ENCODE assay signal across 19 cellular contexts in the genomic region with DNA sequence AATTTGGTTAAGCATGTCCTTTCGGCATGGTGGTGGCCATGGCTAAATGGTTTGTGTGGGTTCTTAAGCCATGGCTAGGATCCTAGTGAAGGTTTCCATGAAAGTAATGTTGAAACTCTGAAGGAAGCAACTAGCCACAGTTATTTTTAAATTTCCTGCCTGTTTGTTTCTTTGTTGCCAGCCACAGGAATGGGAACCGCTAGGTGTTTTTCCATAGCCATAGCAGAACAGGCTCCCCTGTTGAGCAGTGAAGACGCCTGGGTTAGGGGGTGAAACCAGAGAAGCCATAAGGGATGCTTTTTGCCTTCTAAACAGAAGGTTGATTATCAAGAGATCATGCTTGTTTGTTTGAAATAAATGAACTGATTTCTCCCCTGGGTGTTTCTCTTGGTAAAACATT.
A peak's percentile ranks its signal among the peaks of the same experiment; 100 is the strongest.
DNase-seq lines count a peak whose midpoint lies in the region; ATAC-seq lines count a peak whose summit lies in the region.
"Had no signal": no experiment of that assay in that cellular context is flagged by ENCODE, and none has a peak within 500 bp of the region (broad histone marks: within the 10 kb centered on the region; RNA-seq: fewer than 3 reads in every experiment).

No MANE protein-coding gene starts in this region.

- no peaks in the 10 kb centered on the region for H3K27me3 ChIP-seq in iPS-20b (ENCODE audit: insufficient read depth, low read length)
- H3K27me3 ChIP-seq: BE2C, SJCRH30 had no signal

- no peak overlapping the region for H3K27ac ChIP-seq in iPS-20b (ENCODE audit: low read length)
- H3K27ac ChIP-seq: 22Rv1, SJCRH30 had no signal

- in situ Hi-C loops in SK-MEL-5 (cut with HindIII; ENCODE audit: low pct_unique_long_range_greater_than_20kb, low sequenced_read_pairs), result no loop called here
- in situ Hi-C loops in KBM-7 (cut with MboI; ENCODE audit: low pct_unique_long_range_greater_than_20kb, low sequenced_read_pairs), result no loop called here

- DNase-seq in NCI-H2171 treated with DMSO at 0.1 percent for 48 hours (lab: John Stamatoyannopoulos, UW), result peak; percentile 56
- DNase-seq in NCI-H2171 (lab: John Stamatoyannopoulos, UW), result no peak
- DNase-seq in SK-MEL-5 (ENCODE audit: low read depth, low spot score), result peak; percentile 37
- DNase-seq in sciatic nerve (ENCODE audit: low spot score), result no peak
- DNase-seq in midbrain (lab: John Stamatoyannopoulos, UW), result no peak
- DNase-seq in NCI-H2081 treated with DMSO at 0.1 percent for 48 hours (lab: John Stamatoyannopoulos, UW), result no peak
- DNase-seq in KBM-7, result no peak
- DNase-seq: BE2C; CD8-positive, alpha-beta memory T cell; DMS79; Kasumi-1; NCI-H1105; NCI-H1694; NCI-H2107; NCI-H774; PC-3; SJCRH30 had no signal

- H3K36me3 ChIP-seq in iPS-20b (ENCODE audit: insufficient read depth, low read depth, low read length), result no peaks in the 10 kb centered on the region
- H3K36me3 ChIP-seq: BE2C, SJCRH30 had no signal

- no peaks in the 10 kb centered on the region for H3K9me3 ChIP-seq in iPS-20b (ENCODE audit: insufficient read depth, low read depth, low read length)
- H3K9me3 ChIP-seq: BE2C, SJCRH30 had no signal

- peak; percentile 55 for ATAC-seq in sciatic nerve
- ATAC-seq: PC-3 had no signal

- H3K4me1 ChIP-seq in iPS-20b (ENCODE audit: insufficient read depth, low read length), result peaks cover 30% of the 10 kb centered on the region
- H3K4me1 ChIP-seq: BE2C had no signal

- no peak overlapping the region for H3K4me3 ChIP-seq in iPS-20b (ENCODE audit: low read length)
- H3K4me3 ChIP-seq: SJCRH30 had no signal

- H3K9ac ChIP-seq in iPS-20b (ENCODE audit: low read depth, low read length), result 0 out of 2 replicates have a peak overlapping the region, but pooled peaks have one; percentile 18

- intact Hi-C loops in sciatic nerve (cut with DNase I), result no loop called here

Comparison
In these comparisons a context has a peak if more than half of its experiments do, and no peak if none do; other contexts are left out.
1. DNase-seq: peak in NCI-H2171 treated with DMSO at 0.1 percent for 48 hours (single experiment) and SK-MEL-5 (single experiment); none in NCI-H2171 (single experiment), sciatic nerve (single experiment), midbrain (single experiment), NCI-H2081 treated with DMSO at 0.1 percent for 48 hours (single experiment) and KBM-7 (single experiment).